12 cellular contexts compared by ENCODE assay signal in genomic region chr6:149130093-149130872, GRCh38.
DNase-seq lines count a peak whose midpoint lies in the region; ATAC-seq lines count a peak whose summit lies in the region.
"Had no signal": no experiment of that assay in that cellular context is flagged by ENCODE, and none has a peak within 500 bp of the region (broad histone marks: within the 10 kb centered on the region; RNA-seq: fewer than 3 reads in every experiment).

No MANE protein-coding gene starts in this region.

- POLR2A ChIA-PET in activated CD4-positive, alpha-beta memory T cell treated with anti-CD3 and anti-CD28 coated beads for 36 hours (lab: Charles Lee), result no interaction called here

- H3K4me3 Mint-ChIP-seq in activated T-cell treated with anti-CD3 and anti-CD28 coated beads, Interleukin-2, amount 50 U/mL, for 72 hours, result peak overlapping the region in 1 of 2 donors; percentile 21
- no peak overlapping the region for H3K4me3 Mint-ChIP-seq in activated CD4-positive, alpha-beta memory T cell treated with anti-CD3 and anti-CD28 coated beads for 36 hours
- no peak overlapping the region for H3K4me3 Mint-ChIP-seq in stimulated activated memory B cell treated with anti-CD40 and anti-IgM and Interleukin-4, amounts not matched to agents 10 μg/mL and 1 μg/mL and 100 μg/mL, for 72 hours

- H3K4me1 Mint-ChIP-seq in activated T-cell treated with anti-CD3 and anti-CD28 coated beads, Interleukin-2, amount 50 U/mL, for 72 hours (ENCODE audit: low read depth), result peaks cover 54% of the 10 kb centered on the region
- H3K4me1 Mint-ChIP-seq in activated CD4-positive, alpha-beta memory T cell treated with anti-CD3 and anti-CD28 coated beads for 36 hours (ENCODE audit: low read depth), result peaks cover 65% of the 10 kb centered on the region
- peaks cover 34% of the 10 kb centered on the region for H3K4me1 Mint-ChIP-seq in stimulated activated memory B cell treated with anti-CD40 and anti-IgM and Interleukin-4, amounts not matched to agents 10 μg/mL and 1 μg/mL and 100 μg/mL, for 72 hours

- peaks cover 11 to 15% of the 10 kb centered on the region in 2 donors for H3K36me3 Mint-ChIP-seq in activated T-cell treated with anti-CD3 and anti-CD28 coated beads, Interleukin-2, amount 50 U/mL, for 72 hours (ENCODE audit: insufficient read depth in 2 of 2)
- H3K36me3 Mint-ChIP-seq in activated CD4-positive, alpha-beta memory T cell treated with anti-CD3 and anti-CD28 coated beads for 36 hours, result peaks cover 10% of the 10 kb centered on the region
- H3K36me3 Mint-ChIP-seq in stimulated activated memory B cell treated with anti-CD40 and anti-IgM and Interleukin-4, amounts not matched to agents 10 μg/mL and 1 μg/mL and 100 μg/mL, for 72 hours, result no peaks in the 10 kb centered on the region

- peaks cover 3 to 4% of the 10 kb centered on the region in 2 donors for H3K9me3 Mint-ChIP-seq in activated T-cell treated with anti-CD3 and anti-CD28 coated beads, Interleukin-2, amount 50 U/mL, for 72 hours
- peaks cover 10% of the 10 kb centered on the region for H3K9me3 Mint-ChIP-seq in activated CD4-positive, alpha-beta memory T cell treated with anti-CD3 and anti-CD28 coated beads for 36 hours
- H3K9me3 Mint-ChIP-seq in stimulated activated memory B cell treated with anti-CD40 and anti-IgM and Interleukin-4, amounts not matched to agents 10 μg/mL and 1 μg/mL and 100 μg/mL, for 72 hours, result no peaks in the 10 kb centered on the region

- H3K27me3 Mint-ChIP-seq in activated T-cell treated with anti-CD3 and anti-CD28 coated beads, Interleukin-2, amount 50 U/mL, for 72 hours (ENCODE audit: low read depth), result no peaks in the 10 kb centered on the region
- no peaks in the 10 kb centered on the region for H3K27me3 Mint-ChIP-seq in activated CD4-positive, alpha-beta memory T cell treated with anti-CD3 and anti-CD28 coated beads for 36 hours
- no peaks in the 10 kb centered on the region for H3K27me3 Mint-ChIP-seq in stimulated activated memory B cell treated with anti-CD40 and anti-IgM and Interleukin-4, amounts not matched to agents 10 μg/mL and 1 μg/mL and 100 μg/mL, for 72 hours

- intact Hi-C loops in activated CD4-positive, alpha-beta memory T cell treated with anti-CD3 and anti-CD28 coated beads for 36 hours (cut with micrococcal nuclease), result no loop called here

- no peak for ATAC-seq in activated T-cell treated with anti-CD3 and anti-CD28 coated beads, Interleukin-2, amount 50 U/mL, for 72 hours (replicated peaks in 1 of 2)
- ATAC-seq in stimulated activated memory B cell treated with anti-CD40 and anti-IgM and Interleukin-4, amounts not matched to agents 10 μg/mL and 1 μg/mL and 100 μg/mL, for 72 hours, result no peak
- ATAC-seq in GM21390 (IDR thresholded peaks at IDR 0.05; ENCODE audit: unreplicated experiment) (no peak), HG02938 (IDR thresholded peaks at IDR 0.05; ENCODE audit: unreplicated experiment) (no peak)

- CTCF ChIA-PET in activated CD4-positive, alpha-beta memory T cell treated with anti-CD3 and anti-CD28 coated beads for 36 hours (lab: Charles Lee), result interaction anchor here (0.8 to 1.9 kb wide), 3 partner anchors 45 to 302 kb away, joined by 3 to 5 read pairs (median 4); no protein-coding TSS in a partner anchor

- no peak for DNase-seq in activated T-cell treated with anti-CD3 and anti-CD28 coated beads, Interleukin-2, amount 50 U/mL, for 72 hours
- DNase-seq in activated T-cell treated with anti-CD3 and anti-CD28 coated beads, Interleukin-2, amount 50 U/mL, for 48 hours, result no peak
- no peak for DNase-seq in activated CD4-positive, alpha-beta memory T cell treated with anti-CD3 and anti-CD28 coated beads for 36 hours
- DNase-seq in kidney glomerular epithelial cell (lab: John Stamatoyannopoulos, UW), result peak; percentile 46
- no peak for DNase-seq in NCI-H1048 (lab: John Stamatoyannopoulos, UW)
- DNase-seq: DMS79 treated with DMSO at 0.1 percent for 48 hours, H7, NCI-H510A, WERI-Rb-1 had no signal

- peak overlapping the region; percentile 95 for H3K27ac Mint-ChIP-seq in activated T-cell treated with anti-CD3 and anti-CD28 coated beads, Interleukin-2, amount 50 U/mL, for 72 hours
- peak overlapping the region; percentile 90 for H3K27ac Mint-ChIP-seq in activated CD4-positive, alpha-beta memory T cell treated with anti-CD3 and anti-CD28 coated beads for 36 hours
- peak overlapping the region; percentile 84 for H3K27ac Mint-ChIP-seq in stimulated activated memory B cell treated with anti-CD40 and anti-IgM and Interleukin-4, amounts not matched to agents 10 μg/mL and 1 μg/mL and 100 μg/mL, for 72 hours
